In genomic region chr3:20401253-20401652, GRCh38 we compare ENCODE assay signal across 20 cellular contexts.
"Had no signal": no experiment of that assay in that cellular context is flagged by ENCODE, and none has a peak within 500 bp of the region (broad histone marks: within the 10 kb centered on the region; RNA-seq: fewer than 3 reads in every experiment).

No MANE protein-coding gene starts in this region.

- H3K4me1 ChIP-seq: adrenal gland, sigmoid colon, stomach, upper lobe of right lung had no signal

- H3K4me3 ChIP-seq: adrenal gland, neural progenitor cell, sigmoid colon, stomach, thoracic aorta, upper lobe of right lung had no signal

- H3K27me3 ChIP-seq: adrenal gland, neural progenitor cell, sigmoid colon, stomach, upper lobe of right lung had no signal

- H3K4me3 Mint-ChIP-seq: activated naive CD4-positive, alpha-beta T cell treated with anti-CD3 and anti-CD28 coated beads, Interleukin-2, amount 10 ng/mL, durations not matched to agents 7 days and 5 days; dendritic cell treated with granulocyte-macrophage colony-stimulating factor and Interleukin-4, amounts not matched to agents 40 ng/mL and 50 ng/mL, for 4 days; neural progenitor cell; T-cell had no signal

- H3K36me3 ChIP-seq: adrenal gland, neural progenitor cell, sigmoid colon, stomach, thoracic aorta, upper lobe of right lung, WERI-Rb-1 had no signal

- H3K9me3 ChIP-seq: adrenal gland, sigmoid colon, stomach, thoracic aorta, upper lobe of right lung had no signal

- H3K27ac Mint-ChIP-seq: activated naive CD4-positive, alpha-beta T cell treated with anti-CD3 and anti-CD28 coated beads, Interleukin-2, amount 10 ng/mL, durations not matched to agents 7 days and 5 days; activated T-helper 2 cell treated with anti-CD3 and anti-CD28 coated beads, Interferon-gamma antibody, Interleukin-2, Interleukin-4, amounts not matched to agents 10 μg/mL and 5 μg/mL and 100 μg/mL, durations not matched to agents 14 hours and 24 hours and 36 hours; dendritic cell treated with granulocyte-macrophage colony-stimulating factor and Interleukin-4, amounts not matched to agents 40 ng/mL and 50 ng/mL, for 4 days; neural progenitor cell; T-cell had no signal

- DNase-seq: activated CD4-positive, alpha-beta T cell treated with anti-CD3 and anti-CD28 coated beads, Interleukin-2, amount 50 U/mL, for 48 hours; activated naive CD4-positive, alpha-beta T cell treated with anti-CD3 and anti-CD28 coated beads, Interleukin-2, amount 10 ng/mL, durations not matched to agents 7 days and 5 days; adrenal gland; cerebellar nuclear complex; effector memory CD4-positive, alpha-beta T cell; islet precursor cell; mammary epithelial cell; sigmoid colon; stimulated activated CD4-positive, alpha-beta T cell treated with anti-CD3 and anti-CD28 coated beads, Interleukin-12 subunit alpha, Interleukin-12 subunit beta, amount 100 ng/mL, for 4 hours; stimulated activated CD4-positive, alpha-beta T cell treated with anti-CD3 and anti-CD28 coated beads, Interleukin-2, amount 100 ng/mL, for 24 hours; stomach; T-cell; T1000; upper lobe of right lung; WERI-Rb-1 had no signal

- H3K4me1 Mint-ChIP-seq: activated naive CD4-positive, alpha-beta T cell treated with anti-CD3 and anti-CD28 coated beads, Interleukin-2, amount 10 ng/mL, durations not matched to agents 7 days and 5 days; T-cell had no signal

- H3K9me3 Mint-ChIP-seq: activated naive CD4-positive, alpha-beta T cell treated with anti-CD3 and anti-CD28 coated beads, Interleukin-2, amount 10 ng/mL, durations not matched to agents 7 days and 5 days; activated T-helper 2 cell treated with anti-CD3 and anti-CD28 coated beads, Interferon-gamma antibody, Interleukin-2, Interleukin-4, amounts not matched to agents 10 μg/mL and 5 μg/mL and 100 μg/mL, durations not matched to agents 14 hours and 24 hours and 36 hours; dendritic cell treated with granulocyte-macrophage colony-stimulating factor and Interleukin-4, amounts not matched to agents 40 ng/mL and 50 ng/mL, for 4 days; neural progenitor cell; T-cell had no signal

- H3K27ac ChIP-seq: adrenal gland, neural progenitor cell, sigmoid colon, stomach, thoracic aorta, upper lobe of right lung, WERI-Rb-1 had no signal

- H3K27me3 Mint-ChIP-seq: activated naive CD4-positive, alpha-beta T cell treated with anti-CD3 and anti-CD28 coated beads, Interleukin-2, amount 10 ng/mL, durations not matched to agents 7 days and 5 days; dendritic cell treated with granulocyte-macrophage colony-stimulating factor and Interleukin-4, amounts not matched to agents 40 ng/mL and 50 ng/mL, for 4 days; T-cell had no signal

- H3K36me3 Mint-ChIP-seq: activated naive CD4-positive, alpha-beta T cell treated with anti-CD3 and anti-CD28 coated beads, Interleukin-2, amount 10 ng/mL, durations not matched to agents 7 days and 5 days; neural progenitor cell; T-cell had no signal

- ATAC-seq: left lobe of liver, T-cell, upper lobe of right lung had no signal
